ENCODE assay signal across 21 cellular contexts in genomic region chr19:45070214-45070613, GRCh38.
"Had no signal": no experiment of that assay in that cellular context is flagged by ENCODE, and none has a peak within 500 bp of the region (broad histone marks: within the 10 kb centered on the region; RNA-seq: fewer than 3 reads in every experiment).

No MANE protein-coding gene starts in this region.

- DNase-seq: activated CD4-positive, alpha-beta T cell treated with anti-CD3 and anti-CD28 coated beads for 4 hours; activated CD8-positive, alpha-beta memory T cell treated with anti-CD3 and anti-CD28 coated beads, Interleukin-2, amount 50 U/mL, for 4 hours; activated CD8-positive, alpha-beta T cell treated with anti-CD3 and anti-CD28 coated beads for 36 hours; activated naive CD4-positive, alpha-beta T cell treated with Interleukin-2 at 50 U/mL for 16 hours; activated naive CD8-positive, alpha-beta T cell treated with anti-CD3 and anti-CD28 coated beads, Interleukin-2, amount 50 U/mL, for 24 hours; caudate nucleus; colonic mucosa; effector CD4-positive, alpha-beta T cell; kidney; left ventricle myocardium superior; mesendoderm; retina; stimulated activated CD4-positive, alpha-beta T cell treated with anti-CD3 and anti-CD28 coated beads, Interleukin-15, amount 100 ng/mL, for 24 hours; stimulated activated CD4-positive, alpha-beta T cell treated with anti-CD3 and anti-CD28 coated beads, Interleukin-4, amount 100 ng/mL, for 4 hours had no signal

- H3K79me2 ChIP-seq: parathyroid adenoma had no signal

- H3K27me3 ChIP-seq: colonic mucosa, gastroesophageal sphincter, tibial nerve, vagina had no signal

- H3K27ac Mint-ChIP-seq: activated CD8-positive, alpha-beta T cell treated with anti-CD3 and anti-CD28 coated beads for 36 hours; activated naive CD8-positive, alpha-beta T cell treated with anti-CD3 and anti-CD28 coated beads, Interleukin-2, amount 50 U/mL, for 24 hours; activated T-helper 1 cell treated with anti-CD3 and anti-CD28 coated beads, Interleukin-12 subunit alpha, Interleukin-12 subunit beta, Interleukin-2, Interleukin-4 antibody, amounts not matched to agents 30 ng/mL and 10 ng/mL and 1 ng/mL, durations not matched to agents 14 hours and 24 hours and 36 hours had no signal

- H3K9ac ChIP-seq: parathyroid adenoma had no signal

- H3K27me3 Mint-ChIP-seq: activated CD8-positive, alpha-beta T cell treated with anti-CD3 and anti-CD28 coated beads for 36 hours; activated naive CD8-positive, alpha-beta T cell treated with anti-CD3 and anti-CD28 coated beads, Interleukin-2, amount 50 U/mL, for 24 hours had no signal

- ATAC-seq: activated CD8-positive, alpha-beta T cell treated with anti-CD3 and anti-CD28 coated beads for 36 hours; activated naive CD8-positive, alpha-beta T cell treated with anti-CD3 and anti-CD28 coated beads, Interleukin-2, amount 50 U/mL, for 24 hours; gastroesophageal sphincter; left ventricle myocardium superior had no signal

- H3K27ac ChIP-seq: colonic mucosa, gastroesophageal sphincter, parathyroid adenoma, tibial nerve, vagina, VCaP had no signal

- H3K9me3 Mint-ChIP-seq: activated CD8-positive, alpha-beta T cell treated with anti-CD3 and anti-CD28 coated beads for 36 hours; activated naive CD8-positive, alpha-beta T cell treated with anti-CD3 and anti-CD28 coated beads, Interleukin-2, amount 50 U/mL, for 24 hours; activated T-helper 1 cell treated with anti-CD3 and anti-CD28 coated beads, Interleukin-12 subunit alpha, Interleukin-12 subunit beta, Interleukin-2, Interleukin-4 antibody, amounts not matched to agents 30 ng/mL and 10 ng/mL and 1 ng/mL, durations not matched to agents 14 hours and 24 hours and 36 hours; neural crest cell had no signal

- H3K4me3 ChIP-seq: colonic mucosa, gastroesophageal sphincter, tibial nerve, vagina had no signal

- H3K4me3 Mint-ChIP-seq: activated CD8-positive, alpha-beta T cell treated with anti-CD3 and anti-CD28 coated beads for 36 hours; activated naive CD8-positive, alpha-beta T cell treated with anti-CD3 and anti-CD28 coated beads, Interleukin-2, amount 50 U/mL, for 24 hours; activated T-helper 1 cell treated with anti-CD3 and anti-CD28 coated beads, Interleukin-12 subunit alpha, Interleukin-12 subunit beta, Interleukin-2, Interleukin-4 antibody, amounts not matched to agents 30 ng/mL and 10 ng/mL and 1 ng/mL, durations not matched to agents 14 hours and 24 hours and 36 hours; neural crest cell had no signal

- H3K4me1 ChIP-seq: colonic mucosa, parathyroid adenoma had no signal

- H2AFZ ChIP-seq: parathyroid adenoma had no signal

- H3K9me3 ChIP-seq: colonic mucosa, gastroesophageal sphincter, tibial nerve, vagina had no signal
